In the genomic region with DNA sequence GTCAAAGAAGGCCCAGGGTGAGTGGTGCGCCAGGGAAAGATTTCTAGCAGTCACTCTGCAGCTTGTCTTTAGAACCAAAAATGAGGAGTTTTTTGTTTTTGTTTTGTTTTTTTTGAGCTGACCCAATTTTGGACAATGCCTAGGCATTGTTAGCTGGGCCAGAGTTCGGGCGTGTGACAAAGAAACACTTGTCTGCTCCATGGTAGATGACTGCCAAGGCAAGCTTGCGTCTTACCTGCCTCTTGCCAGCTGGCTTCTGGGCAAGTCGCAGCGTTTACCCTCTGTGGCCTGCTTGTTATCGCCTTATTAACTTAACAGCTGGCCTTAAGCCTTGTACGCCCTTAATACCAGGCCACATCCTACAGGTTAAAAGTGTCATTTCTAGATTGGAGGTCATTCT, we compare ENCODE assay signal across 1 cellular context.
TF ChIP-seq lines count a peak whose summit lies in the region.

No MANE protein-coding gene starts in this region.

TF ChIP-seq in SK-N-SH treated with all-trans-retinoic acid at 6 μM for 48 hours, 23 proteins besides CTCF, POLR2A, EP300 and RAD21 (continued from another document):
- TF ChIP-seq, protein P1, sequence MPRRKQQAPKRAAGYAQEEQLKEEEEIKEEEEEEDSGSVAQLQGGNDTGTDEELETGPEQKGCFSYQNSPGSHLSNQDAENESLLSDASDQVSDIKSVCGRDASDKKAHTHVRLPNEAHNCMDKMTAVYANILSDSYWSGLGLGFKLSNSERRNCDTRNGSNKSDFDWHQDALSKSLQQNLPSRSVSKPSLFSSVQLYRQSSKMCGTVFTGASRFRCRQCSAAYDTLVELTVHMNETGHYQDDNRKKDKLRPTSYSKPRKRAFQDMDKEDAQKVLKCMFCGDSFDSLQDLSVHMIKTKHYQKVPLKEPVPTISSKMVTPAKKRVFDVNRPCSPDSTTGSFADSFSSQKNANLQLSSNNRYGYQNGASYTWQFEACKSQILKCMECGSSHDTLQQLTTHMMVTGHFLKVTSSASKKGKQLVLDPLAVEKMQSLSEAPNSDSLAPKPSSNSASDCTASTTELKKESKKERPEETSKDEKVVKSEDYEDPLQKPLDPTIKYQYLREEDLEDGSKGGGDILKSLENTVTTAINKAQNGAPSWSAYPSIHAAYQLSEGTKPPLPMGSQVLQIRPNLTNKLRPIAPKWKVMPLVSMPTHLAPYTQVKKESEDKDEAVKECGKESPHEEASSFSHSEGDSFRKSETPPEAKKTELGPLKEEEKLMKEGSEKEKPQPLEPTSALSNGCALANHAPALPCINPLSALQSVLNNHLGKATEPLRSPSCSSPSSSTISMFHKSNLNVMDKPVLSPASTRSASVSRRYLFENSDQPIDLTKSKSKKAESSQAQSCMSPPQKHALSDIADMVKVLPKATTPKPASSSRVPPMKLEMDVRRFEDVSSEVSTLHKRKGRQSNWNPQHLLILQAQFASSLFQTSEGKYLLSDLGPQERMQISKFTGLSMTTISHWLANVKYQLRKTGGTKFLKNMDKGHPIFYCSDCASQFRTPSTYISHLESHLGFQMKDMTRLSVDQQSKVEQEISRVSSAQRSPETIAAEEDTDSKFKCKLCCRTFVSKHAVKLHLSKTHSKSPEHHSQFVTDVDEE (CRISPR knock-in tag; IDR thresholded peaks at IDR 0.05) = no peak
- TF ChIP-seq OSR1 (CRISPR knock-in tag; IDR thresholded peaks at IDR 0.05) (no peak), RARB (CRISPR knock-in tag; IDR thresholded peaks at IDR 0.05) (no peak)
